In genomic region chr17:40097931-40098845, GRCh38 we compare ENCODE assay signal across 8 cellular contexts. TPM values are rescaled to one million over a fixed set of nuclear protein-coding genes. Genes with fewer than 3 reads are reported as not detected.
A peak's percentile ranks its signal among the peaks of the same experiment; 100 is the strongest.
DNase-seq lines count a peak whose midpoint lies in the region; ATAC-seq and TF ChIP-seq lines count a peak whose summit lies in the region.

No MANE protein-coding gene starts in this region.

- DNase-seq in Karpas-422 (no peak), body of pancreas (peak; percentile 85 to 96 (median 92)), left lung (peak in 1 of 2 donors; percentile 86), HK-2 (ENCODE audit: unreplicated experiment) (no peak), NCI-H82 (lab: John Stamatoyannopoulos, UW) (no peak), DMS153 treated with DMSO at 0.1 percent for 48 hours (lab: John Stamatoyannopoulos, UW; ENCODE audit: unreplicated experiment) (no peak)

- peak overlapping the region; percentile 77 for H3K4me3 ChIP-seq in BLaER1
- no peak overlapping the region for H3K4me3 ChIP-seq in Karpas-422 (ENCODE audit: low read length)
- H3K4me3 ChIP-seq in body of pancreas, result no peak overlapping the region
- peak overlapping the region; percentile 21 to 53 for H3K4me3 ChIP-seq in left lung

- H3K9ac ChIP-seq in BLaER1, result peak overlapping the region; percentile 85
- H3K9ac ChIP-seq in Karpas-422 (ENCODE audit: low read length), result no peak overlapping the region

- H3K27me3 ChIP-seq in BLaER1 (no peaks in the 10 kb centered on the region), Karpas-422 (ENCODE audit: low read length) (0 out of 2 replicates have a peak, but pooled peaks cover 6% of the 10 kb centered on the region), body of pancreas (no peaks in the 10 kb centered on the region), left lung (no peaks in the 10 kb centered on the region)

- no peaks in the 10 kb centered on the region for H3K9me2 ChIP-seq in Karpas-422 (replicated peaks; ENCODE audit: insufficient read depth, low read length)

- WGBS in body of pancreas, 2 donors, result 5 to 17% methylated on average over 3 to 9 of the region's 9 CpGs

- TF ChIP-seq CTCF in body of pancreas (IDR thresholded peaks at IDR 0.05) (no peak), left lung (IDR thresholded peaks at IDR 0.05) (no peak)

- ATAC-seq in body of pancreas, result peak; percentile 26
- ATAC-seq in left lung, result peak; percentile 18

- H3K4me2 ChIP-seq in BLaER1, result peak overlapping the region; percentile 99
- H3K4me2 ChIP-seq in Karpas-422 (ENCODE audit: low read depth, low read length, poor library complexity, severe bottlenecking), result no peak overlapping the region

- intact Hi-C loops in body of pancreas (cut with DNase I) (no loop called here), left lung (cut with DNase I) (no loop called here)

- no peaks in the 10 kb centered on the region for H3K79me2 ChIP-seq in Karpas-422 (ENCODE audit: low read length)

- H3K36me3 ChIP-seq in BLaER1 (peaks cover 30% of the 10 kb centered on the region), Karpas-422 (ENCODE audit: insufficient read depth, low read length) (no peaks in the 10 kb centered on the region), body of pancreas (replicated peaks in 1 of 2; ENCODE audit: insufficient read depth in 1 of 2, low read depth in 2 of 2) (peaks cover 7 to 8% of the 10 kb centered on the region in 2 donors), left lung (peaks cover 0 to 34% of the 10 kb centered on the region in 2 donors)

- H3K4me1 ChIP-seq in BLaER1 (peaks cover 85% of the 10 kb centered on the region), Karpas-422 (ENCODE audit: low read length) (peaks cover 28% of the 10 kb centered on the region), body of pancreas (peaks cover 84% of the 10 kb centered on the region), left lung (peaks cover 35 to 97% of the 10 kb centered on the region in 2 donors)

- H3K9me3 ChIP-seq in BLaER1 (no peaks in the 10 kb centered on the region), Karpas-422 (ENCODE audit: low read length) (0 out of 2 replicates have a peak, but pooled peaks cover 3% of the 10 kb centered on the region), body of pancreas (no peaks in the 10 kb centered on the region), left lung (no peaks in the 10 kb centered on the region)

- H4K20me1 ChIP-seq in BLaER1 (no peaks in the 10 kb centered on the region), Karpas-422 (ENCODE audit: insufficient read depth, low read depth, low read length) (no peaks in the 10 kb centered on the region)

- TF ChIP-seq POLR2A in body of pancreas (IDR thresholded peaks at IDR 0.05), result peak; percentile 32 to 62 (median 48)

- H3K27ac ChIP-seq in BLaER1, result peak overlapping the region; percentile 99
- no peak overlapping the region for H3K27ac ChIP-seq in Karpas-422 (ENCODE audit: low read length)
- peak overlapping the region; percentile 98 to 100 (median 99) for H3K27ac ChIP-seq in body of pancreas
- H3K27ac ChIP-seq in left lung, result peak overlapping the region; percentile 85 to 87
- peak overlapping the region; percentile 98 for H3K27ac ChIP-seq in temporal lobe (ENCODE audit: low read depth, low read length)

- H2AFZ ChIP-seq in Karpas-422 (ENCODE audit: low read length), result peak overlapping the region; percentile 52; the same call in 1 of the 2 replicates

RNA-seq across cellular contexts. Expression of gene NR1D1, which starts 2.2 kb away (rescaled TPM):
- total RNA-seq in Karpas-422 (2014; rRNA removed; shearing (Covaris generic); ENCODE audit: low replicate concordance), result 0.65 and 0.67 TPM in 2 replicates
- total RNA-seq in body of pancreas, result 1 to 10 TPM; 2.3 to 5.9 TPM
- 10 to 100 TPM in 1 of 2 donors, 1 to 10 TPM in 1; 6.5 to 11.4 TPM for total RNA-seq in left lung
- 0.25 TPM for total RNA-seq in temporal lobe

RNA-seq across cellular contexts. Expression of gene MSL1, which starts 23.6 kb away (rescaled TPM):
- total RNA-seq in Karpas-422 (2014; rRNA removed; shearing (Covaris generic); ENCODE audit: low replicate concordance), result 48.6 and 53.2 TPM in 2 replicates
- 100 to 1,000 TPM in 1 of 2 donors, 10 to 100 TPM in 1; 75.5 to 157 TPM for total RNA-seq in body of pancreas
- 100 to 1,000 TPM in 1 of 2 donors, 10 to 100 TPM in 1; 84.1 to 112 TPM for total RNA-seq in left lung
- total RNA-seq in temporal lobe, result 81.9 TPM

RNA-seq across cellular contexts. Expression of gene THRA, which starts 35.4 kb away (rescaled TPM):
- total RNA-seq in Karpas-422 (2014; rRNA removed; shearing (Covaris generic); ENCODE audit: low replicate concordance), result 1.7 and 2.5 TPM in 2 replicates
- total RNA-seq in body of pancreas (10 to 100 TPM; 37.9 to 61.6 TPM), left lung (10 to 100 TPM; 37.9 to 45.2 TPM), temporal lobe (109 TPM)

RNA-seq across cellular contexts. Expression of gene CASC3, which starts 42.1 kb away (rescaled TPM):
- 37.4 and 74.5 TPM in 2 replicates for total RNA-seq in Karpas-422 (2014; rRNA removed; shearing (Covaris generic); ENCODE audit: low replicate concordance)
- total RNA-seq in body of pancreas (10 to 100 TPM; 51.7 to 59.4 TPM), left lung (10 to 100 TPM; 63.4 to 98.8 TPM), temporal lobe (31.5 TPM)

RNA-seq across cellular contexts. Expression of gene MED24, which starts 44.0 kb away (rescaled TPM):
- total RNA-seq in Karpas-422 (2014; rRNA removed; shearing (Covaris generic); ENCODE audit: low replicate concordance), result 40.8 and 50.6 TPM in 2 replicates
- total RNA-seq in body of pancreas (10 to 100 TPM; 34.9 to 38.7 TPM), left lung (10 to 100 TPM; 72.0 to 75.2 TPM), temporal lobe (76.7 TPM)

Comparison
In these comparisons a context has a peak if more than half of its experiments do, and no peak if none do; other contexts are left out.
1. H3K4me3 ChIP-seq: peak in BLaER1 (single experiment) and left lung (2 of 2); none in Karpas-422 (single experiment) and body of pancreas (0 of 2).
2. DNase-seq: peak in body of pancreas (4 of 4); none in Karpas-422 (single experiment), HK-2 (single experiment), NCI-H82 (single experiment) and DMS153 treated with DMSO at 0.1 percent for 48 hours (single experiment).
3. RNA of gene THRA, which starts 35.4 kb away (total RNA-seq): 109 TPM in temporal lobe (single experiment), 37.9 to 61.6 TPM in body of pancreas and 37.9 to 45.2 TPM in left lung; 1.7 to 2.5 TPM in Karpas-422; every median in the first group is over 10 times any median in the second.